8 cellular contexts compared by ENCODE assay signal in genomic region chr3:154252759-154253638, GRCh38.
DNase-seq lines count a peak whose midpoint lies in the region; FAIRE-seq and TF ChIP-seq lines count a peak whose summit lies in the region.

No MANE protein-coding gene starts in this region.

- peak; percentile 92 for TF ChIP-seq CTCF in fibroblast of villous mesenchyme (IDR thresholded peaks at IDR 0.05; ENCODE audit: insufficient read depth, low read depth, low read length)

- DNase-seq in H54 (ENCODE audit: insufficient read length, low spot score) (peak; percentile 52), LoVo (ENCODE audit: low spot score) (peak; percentile 68), RKO (ENCODE audit: low spot score) (peak; percentile 79), fibroblast of villous mesenchyme (ENCODE audit: low read depth) (peak; percentile 88), non-pigmented ciliary epithelial cell (ENCODE audit: low read depth) (peak; percentile 64), superior temporal gyrus (ENCODE audit: extremely low spot score) (peak; percentile 96)
- DNase-seq in activated T-helper 1 cell treated with anti-CD3 and anti-CD28 coated beads, Interleukin-2, amount 50 U/mL, for 16 hours (ENCODE audit: low read depth in 1 of 2, low spot score in 1 of 2): peak; percentile 33 to 37

- no peak for TF ChIP-seq POLR2A in H54 (IDR thresholded peaks at IDR 0.05; ENCODE audit: low read depth, low read length)

- no peak overlapping the region for H3K4me3 ChIP-seq in fibroblast of villous mesenchyme (ENCODE audit: low read depth, low read length)

- FAIRE-seq in G401.6 (lab: Jason Lieb, UNC) (peak; percentile 90), H54 (lab: Jason Lieb, UNC) (no peak)

Comparison
In these comparisons a context has a peak if more than half of its experiments do, and no peak if none do; other contexts are left out.
1. DNase-seq: peak in every context shown above with its lines; median percentile 96 in superior temporal gyrus; 88 in fibroblast of villous mesenchyme; 79 in RKO; 68 in LoVo; 64 in non-pigmented ciliary epithelial cell; 52 in H54; 35 in activated T-helper 1 cell treated with anti-CD3 and anti-CD28 coated beads, Interleukin-2, amount 50 U/mL, for 16 hours.